ENCODE assay signal across 8 cellular contexts in genomic region chr14:61749867-61750266, GRCh38. TPM values are rescaled to one million over a fixed set of nuclear protein-coding genes. Genes with fewer than 3 reads are reported as not detected.
DNase-seq lines count a peak whose midpoint lies in the region; ATAC-seq and TF ChIP-seq lines count a peak whose summit lies in the region.

No MANE protein-coding gene starts in this region.

- no peak for TF ChIP-seq POLR2A in upper lobe of left lung (IDR thresholded peaks at IDR 0.05)

- H3K4me3 ChIP-seq in skeletal muscle satellite cell (ENCODE audit: low read length): peak overlapping the region; percentile 69
- H3K4me3 ChIP-seq in upper lobe of right lung: no peak overlapping the region
- peak overlapping the region in 1 of 4 donors; percentile 69 for H3K4me3 ChIP-seq in upper lobe of left lung

- H3K27me3 Mint-ChIP-seq in activated CD4-positive, alpha-beta T cell treated with anti-CD3 and anti-CD28 coated beads for 36 hours: peaks cover 2% of the 10 kb centered on the region

- peak overlapping the region; percentile 97 for H3K4me3 Mint-ChIP-seq in activated CD4-positive, alpha-beta T cell treated with anti-CD3 and anti-CD28 coated beads for 36 hours

- peaks cover 22% of the 10 kb centered on the region for H3K4me1 Mint-ChIP-seq in activated CD4-positive, alpha-beta T cell treated with anti-CD3 and anti-CD28 coated beads for 36 hours

- peaks cover 79% of the 10 kb centered on the region for H3K4me1 ChIP-seq in skeletal muscle satellite cell (ENCODE audit: control insufficient read depth, insufficient read depth, low read length)
- peaks cover 10% of the 10 kb centered on the region for H3K4me1 ChIP-seq in upper lobe of right lung
- H3K4me1 ChIP-seq in upper lobe of left lung: peaks cover 8 to 29% (median 20%) of the 10 kb centered on the region in 4 donors

- H3K27ac ChIP-seq in epithelial cell of prostate: peak overlapping the region; percentile 68
- H3K27ac ChIP-seq in upper lobe of right lung: no peak overlapping the region
- H3K27ac ChIP-seq in upper lobe of left lung: peak overlapping the region in 1 of 4 donors; percentile 92

- peak overlapping the region; percentile 58 for H3K27ac Mint-ChIP-seq in activated CD4-positive, alpha-beta T cell treated with anti-CD3 and anti-CD28 coated beads for 36 hours

- POLR2A ChIA-PET in activated CD4-positive, alpha-beta T cell treated with anti-CD3 and anti-CD28 coated beads for 36 hours (lab: Charles Lee): interaction anchor here (0.7 to 1.1 kb wide), 6 partner anchors 12 to 298 kb away, joined by 3 to 7 read pairs (median 3); partner anchors contain the start of gene SNAPC1

- peak; percentile 23 for ATAC-seq in activated CD4-positive, alpha-beta T cell treated with anti-CD3 and anti-CD28 coated beads for 36 hours
- ATAC-seq in upper lobe of right lung (no peak), upper lobe of left lung (ENCODE audit: low FRiP score in 2 of 2) (no peak)

- no peak for TF ChIP-seq CTCF in upper lobe of right lung (IDR thresholded peaks at IDR 0.05)
- TF ChIP-seq CTCF in upper lobe of left lung (IDR thresholded peaks at IDR 0.05): no peak

- WGBS in upper lobe of left lung, 2 donors: 62 to 77% methylated on average over 3 of the region's 3 CpGs

- H3K4me2 ChIP-seq in skeletal muscle satellite cell (ENCODE audit: low read length): peak overlapping the region; percentile 73

- TF ChIP-seq EP300 in upper lobe of left lung (IDR thresholded peaks at IDR 0.05): no peak

- H3K36me3 ChIP-seq in skeletal muscle satellite cell (ENCODE audit: insufficient read depth, low read length) (peaks cover 80% of the 10 kb centered on the region), upper lobe of right lung (peaks cover 34% of the 10 kb centered on the region), upper lobe of left lung (peaks cover 12 to 33% (median 21%) of the 10 kb centered on the region in 4 donors)

- CTCF ChIA-PET in activated CD4-positive, alpha-beta T cell treated with anti-CD3 and anti-CD28 coated beads for 36 hours (lab: Charles Lee): interaction anchor here (0.7 to 2.5 kb wide), 8 partner anchors 8 to 289 kb away, joined by 3 to 18 read pairs (median 8); partner anchors contain the start of gene SNAPC1

- intact Hi-C loops in activated CD4-positive, alpha-beta T cell treated with anti-CD3 and anti-CD28 coated beads for 36 hours (cut with DNase I, micrococcal nuclease): loop anchor here (2.0 to 5.0 kb wide), 2 partner anchors 15 to 273 kb away; no protein-coding TSS in a partner anchor
- intact Hi-C loops in upper lobe of right lung (cut with DNase I): no loop called here

- no peak for DNase-seq in activated CD4-positive, alpha-beta T cell treated with anti-CD3 and anti-CD28 coated beads for 36 hours
- DNase-seq in activated CD4-positive, alpha-beta T cell treated with anti-CD3 and anti-CD28 coated beads for 4 hours: no peak
- DNase-seq in NCI-H524 (lab: John Stamatoyannopoulos, UW): peak; percentile 49 to 88
- DNase-seq in epithelial cell of prostate (ENCODE audit: low read depth, low spot score): no peak
- no peak for DNase-seq in upper lobe of right lung
- no peak for DNase-seq in amniotic stem cell (lab: John Stamatoyannopoulos, UW)
- no peak for DNase-seq in upper lobe of left lung

- H3K9me3 ChIP-seq in skeletal muscle satellite cell (replicated peaks; ENCODE audit: low read length): no peaks in the 10 kb centered on the region
- H3K9me3 ChIP-seq in upper lobe of right lung: no peaks in the 10 kb centered on the region
- no peaks in the 10 kb centered on the region for H3K9me3 ChIP-seq in upper lobe of left lung

- H3K9ac ChIP-seq in skeletal muscle satellite cell (ENCODE audit: low read depth, low read length): peak overlapping the region; percentile 83

- no peaks in the 10 kb centered on the region for H3K9me3 Mint-ChIP-seq in activated CD4-positive, alpha-beta T cell treated with anti-CD3 and anti-CD28 coated beads for 36 hours (ENCODE audit: low read depth)

- peaks cover 46% of the 10 kb centered on the region for H3K36me3 Mint-ChIP-seq in activated CD4-positive, alpha-beta T cell treated with anti-CD3 and anti-CD28 coated beads for 36 hours (ENCODE audit: low read depth)

- H3K27me3 ChIP-seq in skeletal muscle satellite cell (ENCODE audit: control insufficient read depth, insufficient read depth, low read length) (no peaks in the 10 kb centered on the region), upper lobe of right lung (no peaks in the 10 kb centered on the region), upper lobe of left lung (no peaks in the 10 kb centered on the region)

RNA-seq across cellular contexts. Expression of gene SNAPC1, which starts 12.4 kb away (rescaled TPM):
- 10 to 100 TPM; 10.5 to 11.2 TPM for total RNA-seq in activated CD4-positive, alpha-beta T cell treated with anti-CD3 and anti-CD28 coated beads for 36 hours
- total RNA-seq in skeletal muscle satellite cell (2012; rRNA removed): 20.8 and 21.5 TPM in 2 replicates
- total RNA-seq in upper lobe of right lung: 6.2 TPM
- total RNA-seq in upper lobe of left lung: 1 to 10 TPM; 4.2 to 8.9 (median 4.7) TPM

RNA-seq across cellular contexts. Expression of gene HIF1A, which starts 54.6 kb away (rescaled TPM):
- 100 to 1,000 TPM; 196 to 329 TPM for total RNA-seq in activated CD4-positive, alpha-beta T cell treated with anti-CD3 and anti-CD28 coated beads for 36 hours
- total RNA-seq in skeletal muscle satellite cell (2012; rRNA removed): 339 and 489 TPM in 2 replicates
- total RNA-seq in upper lobe of right lung (108 TPM), upper lobe of left lung (100 to 1,000 TPM in 4 of 6 donors, 10 to 100 TPM in 2; 72.1 to 131 (median 116) TPM)

Comparison
In these comparisons a context has a peak if more than half of its experiments do, and no peak if none do; other contexts are left out.
1. DNase-seq: peak in NCI-H524 (2 of 2); none in activated CD4-positive, alpha-beta T cell treated with anti-CD3 and anti-CD28 coated beads for 36 hours (single experiment), activated CD4-positive, alpha-beta T cell treated with anti-CD3 and anti-CD28 coated beads for 4 hours (0 of 2), epithelial cell of prostate (single experiment), upper lobe of right lung (single experiment), amniotic stem cell (single experiment) and upper lobe of left lung (0 of 2).